1 cellular context compared by ENCODE assay signal in genomic region chrX:38327007-38327774, GRCh38.
TF ChIP-seq lines count a peak whose summit lies in the region.

Gene RPGR (minus strand): TSS chrX:38327509. CDS start chrX:38327367, 142 bp downstream.

TF ChIP-seq in K562, 482 proteins besides CTCF, POLR2A, EP300 and RAD21 (continued from another document and continues in another):
- TF ChIP-seq, protein P1, sequence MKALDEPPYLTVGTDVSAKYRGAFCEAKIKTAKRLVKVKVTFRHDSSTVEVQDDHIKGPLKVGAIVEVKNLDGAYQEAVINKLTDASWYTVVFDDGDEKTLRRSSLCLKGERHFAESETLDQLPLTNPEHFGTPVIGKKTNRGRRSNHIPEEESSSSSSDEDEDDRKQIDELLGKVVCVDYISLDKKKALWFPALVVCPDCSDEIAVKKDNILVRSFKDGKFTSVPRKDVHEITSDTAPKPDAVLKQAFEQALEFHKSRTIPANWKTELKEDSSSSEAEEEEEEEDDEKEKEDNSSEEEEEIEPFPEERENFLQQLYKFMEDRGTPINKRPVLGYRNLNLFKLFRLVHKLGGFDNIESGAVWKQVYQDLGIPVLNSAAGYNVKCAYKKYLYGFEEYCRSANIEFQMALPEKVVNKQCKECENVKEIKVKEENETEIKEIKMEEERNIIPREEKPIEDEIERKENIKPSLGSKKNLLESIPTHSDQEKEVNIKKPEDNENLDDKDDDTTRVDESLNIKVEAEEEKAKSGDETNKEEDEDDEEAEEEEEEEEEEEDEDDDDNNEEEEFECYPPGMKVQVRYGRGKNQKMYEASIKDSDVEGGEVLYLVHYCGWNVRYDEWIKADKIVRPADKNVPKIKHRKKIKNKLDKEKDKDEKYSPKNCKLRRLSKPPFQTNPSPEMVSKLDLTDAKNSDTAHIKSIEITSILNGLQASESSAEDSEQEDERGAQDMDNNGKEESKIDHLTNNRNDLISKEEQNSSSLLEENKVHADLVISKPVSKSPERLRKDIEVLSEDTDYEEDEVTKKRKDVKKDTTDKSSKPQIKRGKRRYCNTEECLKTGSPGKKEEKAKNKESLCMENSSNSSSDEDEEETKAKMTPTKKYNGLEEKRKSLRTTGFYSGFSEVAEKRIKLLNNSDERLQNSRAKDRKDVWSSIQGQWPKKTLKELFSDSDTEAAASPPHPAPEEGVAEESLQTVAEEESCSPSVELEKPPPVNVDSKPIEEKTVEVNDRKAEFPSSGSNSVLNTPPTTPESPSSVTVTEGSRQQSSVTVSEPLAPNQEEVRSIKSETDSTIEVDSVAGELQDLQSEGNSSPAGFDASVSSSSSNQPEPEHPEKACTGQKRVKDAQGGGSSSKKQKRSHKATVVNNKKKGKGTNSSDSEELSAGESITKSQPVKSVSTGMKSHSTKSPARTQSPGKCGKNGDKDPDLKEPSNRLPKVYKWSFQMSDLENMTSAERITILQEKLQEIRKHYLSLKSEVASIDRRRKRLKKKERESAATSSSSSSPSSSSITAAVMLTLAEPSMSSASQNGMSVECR (CRISPR knock-in tag; IDR thresholded peaks at IDR 0.05) = peak; percentile 69; the same call in 1 of the 2 replicates
- TF ChIP-seq POLR2B (IDR thresholded peaks at IDR 0.05; ENCODE audit: low read depth, partially characterized antibody) (no peak), TCFL5 (CRISPR knock-in tag; conservative IDR thresholded peaks at IDR 0.05) (no peak), ZNF217 (CRISPR knock-in tag; IDR thresholded peaks at IDR 0.05) (no peak), ZNF507 (tag; conservative IDR thresholded peaks at IDR 0.05) (no peak), BCOR (IDR thresholded peaks at IDR 0.05) (no peak), BRD4 (IDR thresholded peaks at IDR 0.05) (no peak), SREBF2 (CRISPR knock-in tag; IDR thresholded peaks at IDR 0.05) (no peak), CLOCK (CRISPR knock-in tag; IDR thresholded peaks at IDR 0.05; ENCODE audit: borderline replicate concordance) (no peak), RHOXF2B (CRISPR knock-in tag; conservative IDR thresholded peaks at IDR 0.05) (no peak), ZNF140 (CRISPR knock-in tag; IDR thresholded peaks at IDR 0.05) (no peak), ZNF280B (CRISPR knock-in tag; IDR thresholded peaks at IDR 0.05) (no peak), FOXJ3 (CRISPR knock-in tag; IDR thresholded peaks at IDR 0.05) (peak; percentile 86), BRCA1 (IDR thresholded peaks at IDR 0.05) (no peak), BRCA1 (CRISPR knock-in tag; IDR thresholded peaks at IDR 0.05) (no peak), TFAM (CRISPR knock-in tag; conservative IDR thresholded peaks at IDR 0.05) (no peak), ZNF766 (CRISPR knock-in tag; conservative IDR thresholded peaks at IDR 0.05) (no peak), TRIM24 (IDR thresholded peaks at IDR 0.05) (no peak), FOXK2 (conservative IDR thresholded peaks at IDR 0.05 in 1 of 2, IDR thresholded peaks at IDR 0.05 in 1 of 2; ENCODE audit: low read depth in 2 of 2) (peak; percentile 86 to 87), RBM39 (optimal IDR thresholded peaks at IDR 0.05; ENCODE audit: low read depth, low read length) (no peak), NCOA2 (IDR thresholded peaks at IDR 0.05; ENCODE audit: partially characterized antibody in 2 of 2) (no peak), RBM22 (IDR thresholded peaks at IDR 0.05; ENCODE audit: low read depth, low read length, poor library complexity, severe bottlenecking) (no peak), ILK (tag; IDR thresholded peaks at IDR 0.05; ENCODE audit: borderline replicate concordance, low read depth) (no peak)
- TF ChIP-seq, protein P2, sequence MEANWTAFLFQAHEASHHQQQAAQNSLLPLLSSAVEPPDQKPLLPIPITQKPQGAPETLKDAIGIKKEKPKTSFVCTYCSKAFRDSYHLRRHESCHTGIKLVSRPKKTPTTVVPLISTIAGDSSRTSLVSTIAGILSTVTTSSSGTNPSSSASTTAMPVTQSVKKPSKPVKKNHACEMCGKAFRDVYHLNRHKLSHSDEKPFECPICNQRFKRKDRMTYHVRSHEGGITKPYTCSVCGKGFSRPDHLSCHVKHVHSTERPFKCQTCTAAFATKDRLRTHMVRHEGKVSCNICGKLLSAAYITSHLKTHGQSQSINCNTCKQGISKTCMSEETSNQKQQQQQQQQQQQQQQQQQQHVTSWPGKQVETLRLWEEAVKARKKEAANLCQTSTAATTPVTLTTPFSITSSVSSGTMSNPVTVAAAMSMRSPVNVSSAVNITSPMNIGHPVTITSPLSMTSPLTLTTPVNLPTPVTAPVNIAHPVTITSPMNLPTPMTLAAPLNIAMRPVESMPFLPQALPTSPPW (CRISPR knock-in tag; IDR thresholded peaks at IDR 0.05) = peak; percentile 73
- TF ChIP-seq, protein P3, sequence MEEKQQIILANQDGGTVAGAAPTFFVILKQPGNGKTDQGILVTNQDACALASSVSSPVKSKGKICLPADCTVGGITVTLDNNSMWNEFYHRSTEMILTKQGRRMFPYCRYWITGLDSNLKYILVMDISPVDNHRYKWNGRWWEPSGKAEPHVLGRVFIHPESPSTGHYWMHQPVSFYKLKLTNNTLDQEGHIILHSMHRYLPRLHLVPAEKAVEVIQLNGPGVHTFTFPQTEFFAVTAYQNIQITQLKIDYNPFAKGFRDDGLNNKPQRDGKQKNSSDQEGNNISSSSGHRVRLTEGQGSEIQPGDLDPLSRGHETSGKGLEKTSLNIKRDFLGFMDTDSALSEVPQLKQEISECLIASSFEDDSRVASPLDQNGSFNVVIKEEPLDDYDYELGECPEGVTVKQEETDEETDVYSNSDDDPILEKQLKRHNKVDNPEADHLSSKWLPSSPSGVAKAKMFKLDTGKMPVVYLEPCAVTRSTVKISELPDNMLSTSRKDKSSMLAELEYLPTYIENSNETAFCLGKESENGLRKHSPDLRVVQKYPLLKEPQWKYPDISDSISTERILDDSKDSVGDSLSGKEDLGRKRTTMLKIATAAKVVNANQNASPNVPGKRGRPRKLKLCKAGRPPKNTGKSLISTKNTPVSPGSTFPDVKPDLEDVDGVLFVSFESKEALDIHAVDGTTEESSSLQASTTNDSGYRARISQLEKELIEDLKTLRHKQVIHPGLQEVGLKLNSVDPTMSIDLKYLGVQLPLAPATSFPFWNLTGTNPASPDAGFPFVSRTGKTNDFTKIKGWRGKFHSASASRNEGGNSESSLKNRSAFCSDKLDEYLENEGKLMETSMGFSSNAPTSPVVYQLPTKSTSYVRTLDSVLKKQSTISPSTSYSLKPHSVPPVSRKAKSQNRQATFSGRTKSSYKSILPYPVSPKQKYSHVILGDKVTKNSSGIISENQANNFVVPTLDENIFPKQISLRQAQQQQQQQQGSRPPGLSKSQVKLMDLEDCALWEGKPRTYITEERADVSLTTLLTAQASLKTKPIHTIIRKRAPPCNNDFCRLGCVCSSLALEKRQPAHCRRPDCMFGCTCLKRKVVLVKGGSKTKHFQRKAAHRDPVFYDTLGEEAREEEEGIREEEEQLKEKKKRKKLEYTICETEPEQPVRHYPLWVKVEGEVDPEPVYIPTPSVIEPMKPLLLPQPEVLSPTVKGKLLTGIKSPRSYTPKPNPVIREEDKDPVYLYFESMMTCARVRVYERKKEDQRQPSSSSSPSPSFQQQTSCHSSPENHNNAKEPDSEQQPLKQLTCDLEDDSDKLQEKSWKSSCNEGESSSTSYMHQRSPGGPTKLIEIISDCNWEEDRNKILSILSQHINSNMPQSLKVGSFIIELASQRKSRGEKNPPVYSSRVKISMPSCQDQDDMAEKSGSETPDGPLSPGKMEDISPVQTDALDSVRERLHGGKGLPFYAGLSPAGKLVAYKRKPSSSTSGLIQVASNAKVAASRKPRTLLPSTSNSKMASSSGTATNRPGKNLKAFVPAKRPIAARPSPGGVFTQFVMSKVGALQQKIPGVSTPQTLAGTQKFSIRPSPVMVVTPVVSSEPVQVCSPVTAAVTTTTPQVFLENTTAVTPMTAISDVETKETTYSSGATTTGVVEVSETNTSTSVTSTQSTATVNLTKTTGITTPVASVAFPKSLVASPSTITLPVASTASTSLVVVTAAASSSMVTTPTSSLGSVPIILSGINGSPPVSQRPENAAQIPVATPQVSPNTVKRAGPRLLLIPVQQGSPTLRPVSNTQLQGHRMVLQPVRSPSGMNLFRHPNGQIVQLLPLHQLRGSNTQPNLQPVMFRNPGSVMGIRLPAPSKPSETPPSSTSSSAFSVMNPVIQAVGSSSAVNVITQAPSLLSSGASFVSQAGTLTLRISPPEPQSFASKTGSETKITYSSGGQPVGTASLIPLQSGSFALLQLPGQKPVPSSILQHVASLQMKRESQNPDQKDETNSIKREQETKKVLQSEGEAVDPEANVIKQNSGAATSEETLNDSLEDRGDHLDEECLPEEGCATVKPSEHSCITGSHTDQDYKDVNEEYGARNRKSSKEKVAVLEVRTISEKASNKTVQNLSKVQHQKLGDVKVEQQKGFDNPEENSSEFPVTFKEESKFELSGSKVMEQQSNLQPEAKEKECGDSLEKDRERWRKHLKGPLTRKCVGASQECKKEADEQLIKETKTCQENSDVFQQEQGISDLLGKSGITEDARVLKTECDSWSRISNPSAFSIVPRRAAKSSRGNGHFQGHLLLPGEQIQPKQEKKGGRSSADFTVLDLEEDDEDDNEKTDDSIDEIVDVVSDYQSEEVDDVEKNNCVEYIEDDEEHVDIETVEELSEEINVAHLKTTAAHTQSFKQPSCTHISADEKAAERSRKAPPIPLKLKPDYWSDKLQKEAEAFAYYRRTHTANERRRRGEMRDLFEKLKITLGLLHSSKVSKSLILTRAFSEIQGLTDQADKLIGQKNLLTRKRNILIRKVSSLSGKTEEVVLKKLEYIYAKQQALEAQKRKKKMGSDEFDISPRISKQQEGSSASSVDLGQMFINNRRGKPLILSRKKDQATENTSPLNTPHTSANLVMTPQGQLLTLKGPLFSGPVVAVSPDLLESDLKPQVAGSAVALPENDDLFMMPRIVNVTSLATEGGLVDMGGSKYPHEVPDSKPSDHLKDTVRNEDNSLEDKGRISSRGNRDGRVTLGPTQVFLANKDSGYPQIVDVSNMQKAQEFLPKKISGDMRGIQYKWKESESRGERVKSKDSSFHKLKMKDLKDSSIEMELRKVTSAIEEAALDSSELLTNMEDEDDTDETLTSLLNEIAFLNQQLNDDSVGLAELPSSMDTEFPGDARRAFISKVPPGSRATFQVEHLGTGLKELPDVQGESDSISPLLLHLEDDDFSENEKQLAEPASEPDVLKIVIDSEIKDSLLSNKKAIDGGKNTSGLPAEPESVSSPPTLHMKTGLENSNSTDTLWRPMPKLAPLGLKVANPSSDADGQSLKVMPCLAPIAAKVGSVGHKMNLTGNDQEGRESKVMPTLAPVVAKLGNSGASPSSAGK (IDR thresholded peaks at IDR 0.05) = no peak
- TF ChIP-seq, protein P4, sequence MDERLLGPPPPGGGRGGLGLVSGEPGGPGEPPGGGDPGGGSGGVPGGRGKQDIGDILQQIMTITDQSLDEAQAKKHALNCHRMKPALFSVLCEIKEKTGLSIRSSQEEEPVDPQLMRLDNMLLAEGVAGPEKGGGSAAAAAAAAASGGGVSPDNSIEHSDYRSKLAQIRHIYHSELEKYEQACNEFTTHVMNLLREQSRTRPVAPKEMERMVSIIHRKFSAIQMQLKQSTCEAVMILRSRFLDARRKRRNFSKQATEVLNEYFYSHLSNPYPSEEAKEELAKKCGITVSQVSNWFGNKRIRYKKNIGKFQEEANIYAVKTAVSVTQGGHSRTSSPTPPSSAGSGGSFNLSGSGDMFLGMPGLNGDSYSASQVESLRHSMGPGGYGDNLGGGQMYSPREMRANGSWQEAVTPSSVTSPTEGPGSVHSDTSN (CRISPR knock-in tag; IDR thresholded peaks at IDR 0.05; ENCODE audit: low read depth) = no peak
- TF ChIP-seq, protein P4 (tag; conservative IDR thresholded peaks at IDR 0.05; ENCODE audit: low read depth) = no peak
- TF ChIP-seq, protein P5, sequence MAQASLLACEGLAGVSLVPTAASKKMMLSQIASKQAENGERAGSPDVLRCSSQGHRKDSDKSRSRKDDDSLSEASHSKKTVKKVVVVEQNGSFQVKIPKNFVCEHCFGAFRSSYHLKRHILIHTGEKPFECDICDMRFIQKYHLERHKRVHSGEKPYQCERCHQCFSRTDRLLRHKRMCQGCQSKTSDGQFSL (CRISPR knock-in tag; IDR thresholded peaks at IDR 0.05) = peak; percentile 78
- TF ChIP-seq, protein P5 (tag; IDR thresholded peaks at IDR 0.05) = peak in 1 of 2 experiments; percentile 54; a peak in 1 of 4 replicates
